In the genomic region with DNA sequence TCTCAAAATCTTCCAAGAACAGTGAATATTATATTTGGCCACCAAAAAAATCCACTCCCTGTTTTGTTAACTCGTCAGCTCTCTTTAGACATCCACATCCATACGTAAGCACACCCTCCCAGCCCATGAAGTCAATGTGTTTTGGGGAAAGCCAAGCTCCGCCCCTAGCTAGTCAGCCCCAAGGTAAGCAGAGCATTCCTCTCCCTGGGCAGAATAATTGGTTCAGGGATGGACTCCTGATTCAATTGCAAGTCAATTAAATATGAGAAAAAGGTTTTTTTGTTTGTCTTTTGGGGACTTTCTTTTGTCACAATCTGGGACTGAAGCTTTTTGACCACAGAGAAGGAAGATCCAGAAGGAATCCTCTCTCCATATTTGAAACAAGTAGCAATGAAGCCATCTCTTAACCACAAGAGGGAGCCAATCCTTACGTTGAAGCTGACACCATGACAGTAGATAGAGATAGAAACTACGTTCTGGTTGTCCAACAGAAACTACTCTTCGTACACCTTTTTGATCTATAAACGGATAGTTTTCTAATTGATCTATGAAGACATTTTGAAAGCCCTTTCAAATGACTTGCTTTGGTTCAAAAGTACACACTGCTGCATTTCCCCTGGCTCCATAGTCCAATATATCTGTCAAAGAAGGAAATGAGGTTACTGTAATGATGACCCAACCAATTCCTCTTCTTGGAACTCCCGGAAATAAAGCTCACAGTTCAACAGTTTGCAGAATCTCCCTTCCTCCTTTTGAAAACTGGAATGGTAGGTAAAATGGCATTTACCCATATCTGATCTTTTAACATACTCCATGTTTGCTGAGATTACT, we compare ENCODE assay signal across 9 cellular contexts.
DNase-seq lines count a peak whose midpoint lies in the region; ATAC-seq, FAIRE-seq and TF ChIP-seq lines count a peak whose summit lies in the region.
"Had no signal": no experiment of that assay in that cellular context is flagged by ENCODE, and none has a peak within 500 bp of the region (broad histone marks: within the 10 kb centered on the region; RNA-seq: fewer than 3 reads in every experiment).

No MANE protein-coding gene starts in this region.

- H3K27ac Mint-ChIP-seq in IgD-negative memory B cell: no peak overlapping the region
- no peak overlapping the region for H3K27ac Mint-ChIP-seq in activated CD4-positive, alpha-beta memory T cell treated with anti-CD3 and anti-CD28 coated beads, Interleukin-2, amount 10 ng/mL, durations not matched to agents 7 days and 5 days
- H3K27ac Mint-ChIP-seq: activated naive CD8-positive, alpha-beta T cell had no signal

- H3K9me3 Mint-ChIP-seq in IgD-negative memory B cell: no peaks in the 10 kb centered on the region
- H3K9me3 Mint-ChIP-seq in activated CD4-positive, alpha-beta memory T cell treated with anti-CD3 and anti-CD28 coated beads, Interleukin-2, amount 10 ng/mL, durations not matched to agents 7 days and 5 days: peaks cover 5% of the 10 kb centered on the region

- peak; percentile 88 to 97 (median 92) for ATAC-seq in pancreas
- ATAC-seq in GM21528 (IDR thresholded peaks at IDR 0.05; ENCODE audit: low FRiP score, unreplicated experiment): no peak

- CTCF ChIA-PET in RWPE1 (lab: Yijun Ruan, JAX): interaction anchor here (0.6 to 1.6 kb wide), 29 partner anchors 11 to 1834 kb away, joined by 3 to 7 read pairs (median 3); no protein-coding TSS in a partner anchor
- CTCF ChIA-PET in activated CD4-positive, alpha-beta memory T cell treated with anti-CD3 and anti-CD28 coated beads, Interleukin-2, amount 10 ng/mL, durations not matched to agents 7 days and 5 days (lab: Charles Lee): no interaction called here

- H3K4me1 Mint-ChIP-seq in IgD-negative memory B cell: peaks cover 6 to 8% (median 7%) of the 10 kb centered on the region in 3 donors
- no peaks in the 10 kb centered on the region for H3K4me1 Mint-ChIP-seq in activated CD4-positive, alpha-beta memory T cell treated with anti-CD3 and anti-CD28 coated beads, Interleukin-2, amount 10 ng/mL, durations not matched to agents 7 days and 5 days

- H3K36me3 Mint-ChIP-seq in IgD-negative memory B cell: no peaks in the 10 kb centered on the region
- H3K36me3 Mint-ChIP-seq in activated CD4-positive, alpha-beta memory T cell treated with anti-CD3 and anti-CD28 coated beads, Interleukin-2, amount 10 ng/mL, durations not matched to agents 7 days and 5 days (ENCODE audit: low read depth): no peaks in the 10 kb centered on the region
- H3K36me3 Mint-ChIP-seq: activated naive CD8-positive, alpha-beta T cell had no signal

- H3K27ac ChIP-seq in RWPE1: no peak overlapping the region
- H3K27ac ChIP-seq in pancreas: no peak overlapping the region

- intact Hi-C loops in pancreas (cut with DNase I): loop anchor here in 1 of 3 donors (10.0 kb wide), 1 partner anchor 162 kb away; a partner anchor contains a TSS

- POLR2A ChIA-PET in RWPE1 (lab: Yijun Ruan, JAX; ENCODE audit: low non-redundant PET): no interaction called here
- POLR2A ChIA-PET in activated CD4-positive, alpha-beta memory T cell treated with anti-CD3 and anti-CD28 coated beads, Interleukin-2, amount 10 ng/mL, durations not matched to agents 7 days and 5 days (lab: Charles Lee): no interaction called here

- no peak overlapping the region for H3K4me3 ChIP-seq in foreskin fibroblast (ENCODE audit: low read depth in 1 of 2, low read length in 2 of 2)
- no peak overlapping the region for H3K4me3 ChIP-seq in pancreas

- DNase-seq in NOMO-1 treated with DMSO at 0.1 percent for 48 hours (lab: John Stamatoyannopoulos, UW; ENCODE audit: unreplicated experiment) (peak; percentile 43), NOMO-1 treated with dmso at 0.1 percent for 144 hours (lab: John Stamatoyannopoulos, UW; ENCODE audit: unreplicated experiment) (no peak), RWPE1 (ENCODE audit: low spot score) (peak; percentile 60), foreskin fibroblast (peak; percentile 36 to 67), pancreas (peak in 3 of 6 donors; percentile 16 to 39 (median 37))
- no peak for DNase-seq in activated CD4-positive, alpha-beta memory T cell treated with anti-CD3 and anti-CD28 coated beads, Interleukin-2, amount 10 ng/mL, durations not matched to agents 7 days and 5 days

- 24 to 29% methylated on average over 8 of the region's 8 CpGs for WGBS in pancreas, 2 donors

- H3K27me3 Mint-ChIP-seq in IgD-negative memory B cell: peaks cover 5% of the 10 kb centered on the region
- H3K27me3 Mint-ChIP-seq in activated CD4-positive, alpha-beta memory T cell treated with anti-CD3 and anti-CD28 coated beads, Interleukin-2, amount 10 ng/mL, durations not matched to agents 7 days and 5 days: no peaks in the 10 kb centered on the region

- H3K36me3 ChIP-seq in pancreas: no peaks in the 10 kb centered on the region

- FAIRE-seq in pancreas (lab: Jason Lieb, UNC): no peak

- TF ChIP-seq CTCF in RWPE1 (conservative IDR thresholded peaks at IDR 0.05; ENCODE audit: low read depth) (peak; percentile 72), foreskin fibroblast (IDR thresholded peaks at IDR 0.05; ENCODE audit: low read depth, low read length) (peak; percentile 60), pancreas (IDR thresholded peaks at IDR 0.05) (peak in 3 of 4 donors; percentile 17 to 51 (median 36))

- no peaks in the 10 kb centered on the region for H3K27me3 ChIP-seq in pancreas

- H3K9me3 ChIP-seq in pancreas: no peaks in the 10 kb centered on the region

- peak overlapping the region in 3 of 4 donors; percentile 47 to 92 (median 79) for H3K4me3 Mint-ChIP-seq in IgD-negative memory B cell
- no peak overlapping the region for H3K4me3 Mint-ChIP-seq in activated CD4-positive, alpha-beta memory T cell treated with anti-CD3 and anti-CD28 coated beads, Interleukin-2, amount 10 ng/mL, durations not matched to agents 7 days and 5 days
- H3K4me3 Mint-ChIP-seq: activated naive CD8-positive, alpha-beta T cell had no signal

- no peaks in the 10 kb centered on the region for H3K4me1 ChIP-seq in pancreas

Comparison
In these comparisons a context has a peak if more than half of its experiments do, and no peak if none do; other contexts are left out.
1. DNase-seq: peak in NOMO-1 treated with DMSO at 0.1 percent for 48 hours (single experiment), RWPE1 (single experiment) and foreskin fibroblast (2 of 2); none in NOMO-1 treated with dmso at 0.1 percent for 144 hours (single experiment) and activated CD4-positive, alpha-beta memory T cell treated with anti-CD3 and anti-CD28 coated beads, Interleukin-2, amount 10 ng/mL, durations not matched to agents 7 days and 5 days (single experiment).
2. Peak in every context shown above with its lines, with median percentiles within 50 percentile points of each other: CTCF ChIP-seq.